Comparison of ENCODE assay signal across 9 cellular contexts in the genomic region with DNA sequence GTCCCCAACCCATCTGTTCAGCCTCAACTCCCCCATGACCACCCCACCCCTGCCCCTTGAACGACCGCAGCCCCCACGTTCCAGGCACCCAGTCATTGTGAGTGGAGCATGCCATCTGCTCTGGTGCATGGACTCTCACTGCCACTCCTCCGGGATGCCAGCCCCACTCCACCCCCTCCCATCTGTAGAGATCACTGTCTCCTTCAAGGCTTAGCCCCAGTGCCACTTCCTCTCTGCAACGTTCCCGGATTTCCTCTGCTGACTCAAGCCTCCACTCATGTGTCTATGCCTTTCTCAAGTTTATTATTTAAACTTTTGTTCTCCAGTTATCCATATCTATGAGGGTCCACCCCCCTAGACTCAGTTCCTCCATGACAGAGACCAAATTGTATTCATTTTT. TPM values are rescaled to one million over a fixed set of nuclear protein-coding genes. Genes with fewer than 3 reads are reported as not detected.
DNase-seq lines count a peak whose midpoint lies in the region; ATAC-seq and TF ChIP-seq lines count a peak whose summit lies in the region.
"Had no signal": no experiment of that assay in that cellular context is flagged by ENCODE, and none has a peak within 500 bp of the region (broad histone marks: within the 10 kb centered on the region; RNA-seq: fewer than 3 reads in every experiment).

No MANE protein-coding gene starts in this region.

- 0 out of 2 replicates have a peak, but pooled peaks cover 10% of the 10 kb centered on the region for H3F3A ChIP-seq in DOHH2 (ENCODE audit: control insufficient read depth, insufficient read depth)

- H3K4me3 ChIP-seq in DOHH2 (ENCODE audit: low read length): peak overlapping the region; percentile 31
- no peak overlapping the region for H3K4me3 ChIP-seq in brain microvascular endothelial cell (ENCODE audit: low read depth, low read length)
- no peak overlapping the region for H3K4me3 ChIP-seq in hepatocyte
- H3K4me3 ChIP-seq: K562 had no signal

- peaks cover 3% of the 10 kb centered on the region for H3K9me3 Mint-ChIP-seq in neural crest cell

- no peaks in the 10 kb centered on the region for H3K27me3 Mint-ChIP-seq in neural crest cell (ENCODE audit: low read depth)

- H3K27me3 ChIP-seq in DOHH2 (ENCODE audit: control insufficient read depth, low read length) (no peaks in the 10 kb centered on the region), brain microvascular endothelial cell (replicated peaks) (no peaks in the 10 kb centered on the region), hepatocyte (no peaks in the 10 kb centered on the region)

- H3K27ac ChIP-seq in DOHH2 (ENCODE audit: low read depth, low read length): no peak overlapping the region
- H3K27ac ChIP-seq in brain microvascular endothelial cell: peak overlapping the region; percentile 82
- no peak overlapping the region for H3K27ac ChIP-seq in hepatocyte

- peaks cover 61% of the 10 kb centered on the region for H3K4me1 Mint-ChIP-seq in neural crest cell

- H3K4me2 ChIP-seq in DOHH2 (ENCODE audit: low read length) (peak overlapping the region; percentile 77), hepatocyte (no peak overlapping the region)

- peaks cover 40% of the 10 kb centered on the region for H3K79me2 ChIP-seq in DOHH2 (ENCODE audit: control insufficient read depth, low read length)
- peaks cover 66% of the 10 kb centered on the region for H3K79me2 ChIP-seq in hepatocyte

- DNase-seq in NCI-H82 (lab: John Stamatoyannopoulos, UW): peak; percentile 49
- DNase-seq in brain microvascular endothelial cell: no peak
- DNase-seq in neural crest cell (ENCODE audit: low read depth, low spot score): no peak
- DNase-seq in hepatocyte (ENCODE audit: low spot score): no peak
- DNase-seq in NCI-H1417 treated with DMSO at 0.1 percent for 48 hours (lab: John Stamatoyannopoulos, UW): no peak
- no peak for DNase-seq in stimulated activated CD4-positive, alpha-beta T cell treated with anti-CD3 and anti-CD28 coated beads, Interleukin-4, amount 100 ng/mL, for 1 hour

- no peak overlapping the region for H2AFZ ChIP-seq in hepatocyte

- no peak for ATAC-seq in HG02973 (IDR thresholded peaks at IDR 0.05; ENCODE audit: unreplicated experiment)
- ATAC-seq: K562 had no signal

- in situ Hi-C loops in brain microvascular endothelial cell (cut with HindIII; ENCODE audit: low pct_ligation_motif_present, low sequenced_read_pairs): no loop called here

- 69% methylated on average over 6 of the region's 6 CpGs for WGBS in hepatocyte (ENCODE audit: low lambda C conversion rate, missing lambda C conversion rate)

- H3K36me3 ChIP-seq in DOHH2 (ENCODE audit: control insufficient read depth, low read length) (no peaks in the 10 kb centered on the region), brain microvascular endothelial cell (replicated peaks) (no peaks in the 10 kb centered on the region), hepatocyte (replicated peaks; ENCODE audit: insufficient read depth, low read depth) (no peaks in the 10 kb centered on the region)

- peaks cover 67% of the 10 kb centered on the region for H3K4me1 ChIP-seq in DOHH2 (ENCODE audit: control insufficient read depth, low read length)
- H3K4me1 ChIP-seq in hepatocyte (ENCODE audit: insufficient read depth): peaks cover 41% of the 10 kb centered on the region

- H3K9me2 ChIP-seq in DOHH2 (replicated peaks; ENCODE audit: control insufficient read depth, low read length) (no peaks in the 10 kb centered on the region), hepatocyte (replicated peaks; ENCODE audit: insufficient read depth) (no peaks in the 10 kb centered on the region)

- peaks cover 6% of the 10 kb centered on the region for H3K36me3 Mint-ChIP-seq in neural crest cell (ENCODE audit: low read depth)

- H3K27ac Mint-ChIP-seq in neural crest cell (ENCODE audit: unreplicated experiment): peak overlapping the region; percentile 73

- TF ChIP-seq CTCF in DOHH2 (IDR thresholded peaks at IDR 0.05; ENCODE audit: low read depth, low read length, poor library complexity, severe bottlenecking) (no peak), brain microvascular endothelial cell (IDR thresholded peaks at IDR 0.05; ENCODE audit: low read depth, low read length, missing control alignments) (no peak), neural crest cell (conservative IDR thresholded peaks at IDR 0.05) (no peak), hepatocyte (IDR thresholded peaks at IDR 0.05; ENCODE audit: poor library complexity) (no peak)

- H4K20me1 ChIP-seq in DOHH2 (ENCODE audit: control insufficient read depth, insufficient read depth, low read depth, low read length): no peaks in the 10 kb centered on the region
- H4K20me1 ChIP-seq in hepatocyte (ENCODE audit: insufficient read depth, poor library complexity, severe bottlenecking): no peaks in the 10 kb centered on the region

- peak overlapping the region; percentile 39 for H3K4me3 Mint-ChIP-seq in neural crest cell

- H3K9me3 ChIP-seq in DOHH2 (ENCODE audit: control insufficient read depth, insufficient read depth, low read length) (no peaks in the 10 kb centered on the region), hepatocyte (ENCODE audit: low read depth) (no peaks in the 10 kb centered on the region)

RNA-seq across cellular contexts. Expression of gene MAML3, which starts 54.0 kb away (rescaled TPM):
- 21.8 and 22.2 TPM in 2 replicates for total RNA-seq in neural crest cell
- total RNA-seq in hepatocyte: 8.7 and 11.2 TPM in 2 replicates
- polyA plus RNA-seq in hepatocyte: 4.1 TPM in 2 replicates
